ENCODE assay signal across 12 cellular contexts in the genomic region with DNA sequence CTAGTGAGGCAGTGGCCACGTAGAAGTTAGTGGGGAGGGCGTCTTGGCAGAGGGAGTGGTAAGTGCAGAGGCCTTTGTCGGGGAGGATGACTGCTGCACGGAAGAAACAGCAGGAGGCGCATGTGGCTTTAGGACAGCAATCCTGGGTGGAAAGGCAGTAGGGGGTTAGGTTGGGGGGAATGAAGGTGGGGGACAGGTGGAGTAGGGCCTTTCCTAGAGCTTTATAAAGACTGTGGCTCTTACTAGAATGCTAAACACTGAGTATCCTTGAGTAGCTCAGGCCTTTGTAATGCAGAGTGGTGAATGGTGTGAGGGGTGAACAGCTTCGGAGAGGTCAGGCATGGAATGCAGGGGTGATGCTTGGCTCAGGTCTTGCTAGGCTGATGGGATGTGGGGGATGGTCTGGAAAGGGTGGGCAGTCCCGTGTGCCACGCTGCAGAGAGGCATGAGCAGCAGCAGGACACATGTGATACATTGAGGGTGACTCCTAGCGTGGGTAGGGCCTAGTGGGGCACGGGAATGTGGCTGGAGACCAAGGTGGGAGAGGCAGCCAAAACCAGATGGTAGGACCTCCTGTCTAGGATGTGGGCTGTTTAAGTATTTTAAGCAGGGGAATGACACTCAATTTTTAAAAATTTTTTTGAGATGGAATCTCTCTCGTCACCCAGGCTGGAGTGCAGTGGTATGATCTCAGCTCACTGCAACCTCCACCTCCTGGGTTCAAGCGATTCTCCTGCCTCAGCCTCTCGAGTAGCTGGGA. TPM values are rescaled to one million over a fixed set of nuclear protein-coding genes. Genes with fewer than 3 reads are reported as not detected.
A peak's percentile ranks its signal among the peaks of the same experiment; 100 is the strongest.
DNase-seq lines count a peak whose midpoint lies in the region; ATAC-seq and TF ChIP-seq lines count a peak whose summit lies in the region.
"Had no signal": no experiment of that assay in that cellular context is flagged by ENCODE, and none has a peak within 500 bp of the region (broad histone marks: within the 10 kb centered on the region; RNA-seq: fewer than 3 reads in every experiment).

No MANE protein-coding gene starts in this region.

- POLR2A ChIA-PET in MCF 10A (lab: Yijun Ruan, JAX), result no interaction called here

- TF ChIP-seq CTCF in MCF 10A (IDR thresholded peaks at IDR 0.05; ENCODE audit: unreplicated experiment), result no peak
- no peak for TF ChIP-seq CTCF in breast epithelium (IDR thresholded peaks at IDR 0.05)
- TF ChIP-seq CTCF in brain (conservative IDR thresholded peaks at IDR 0.05), result no peak

- H3K4me3 Mint-ChIP-seq in MCF 10A (ENCODE audit: unreplicated experiment) (no peak overlapping the region), brain (peak overlapping the region; percentile 5 to 57 (median 42))
- H3K4me3 Mint-ChIP-seq: activated CD4-positive, alpha-beta T cell treated with anti-CD3 and anti-CD28 coated beads for 36 hours had no signal

- no TSS peak for BruUV-seq in MCF 10A (replicated peaks; lab: Mats Ljungman, UMichigan)

- peaks cover 51% of the 10 kb centered on the region for H3K36me3 Mint-ChIP-seq in MCF 10A (ENCODE audit: insufficient read depth, unreplicated experiment)
- H3K36me3 Mint-ChIP-seq in brain, result peaks cover 65% of the 10 kb centered on the region

- ATAC-seq in sciatic nerve, result peak; percentile 48
- ATAC-seq: activated CD4-positive, alpha-beta T cell treated with anti-CD3 and anti-CD28 coated beads for 36 hours had no signal

- H3K36me3 ChIP-seq in breast epithelium (no peaks in the 10 kb centered on the region), iPS-18a (ENCODE audit: control insufficient read depth, low read depth, low read length) (no peaks in the 10 kb centered on the region)

- no peaks in the 10 kb centered on the region for H3K9me3 Mint-ChIP-seq in MCF 10A (ENCODE audit: unreplicated experiment)
- H3K9me3 Mint-ChIP-seq in brain, result peaks cover 13 to 20% (median 15%) of the 10 kb centered on the region in 5 experiments

- H3K9ac ChIP-seq in iPS-18a (ENCODE audit: low read length), result peak overlapping the region; percentile 54

- TF ChIP-seq POLR2A in breast epithelium (IDR thresholded peaks at IDR 0.05), result no peak

- H3K4me3 ChIP-seq in breast epithelium, result no peak overlapping the region
- peak overlapping the region; percentile 21 for H3K4me3 ChIP-seq in iPS-18a (ENCODE audit: low read length)
- H3K4me3 ChIP-seq: MG63 had no signal

- H3K27ac Mint-ChIP-seq in MCF 10A (ENCODE audit: low read depth, unreplicated experiment) (peak overlapping the region; percentile 17), brain (peak overlapping the region; percentile 32 to 95 (median 74))
- H3K27ac Mint-ChIP-seq: activated CD4-positive, alpha-beta T cell treated with anti-CD3 and anti-CD28 coated beads for 36 hours had no signal

- no peaks in the 10 kb centered on the region for H3K4me1 ChIP-seq in breast epithelium
- peaks cover 61% of the 10 kb centered on the region for H3K4me1 ChIP-seq in iPS-18a (ENCODE audit: control insufficient read depth, low read depth, low read length)

- H3K27me3 ChIP-seq in breast epithelium (no peaks in the 10 kb centered on the region), iPS-18a (ENCODE audit: control insufficient read depth, insufficient read depth, low read length) (no peaks in the 10 kb centered on the region)
- H3K27me3 ChIP-seq: MG63 had no signal

- peaks cover 7 to 10% of the 10 kb centered on the region in 2 donors for H3K9me3 ChIP-seq in breast epithelium
- no peaks in the 10 kb centered on the region for H3K9me3 ChIP-seq in iPS-18a (ENCODE audit: control insufficient read depth, low read depth, low read length)

- H3K4me1 Mint-ChIP-seq in MCF 10A (ENCODE audit: insufficient read depth, unreplicated experiment), result peaks cover 36% of the 10 kb centered on the region
- peaks cover 68% of the 10 kb centered on the region for H3K4me1 Mint-ChIP-seq in brain

- H3K27me3 Mint-ChIP-seq in MCF 10A (ENCODE audit: insufficient read depth, unreplicated experiment) (no peaks in the 10 kb centered on the region), brain (peaks cover 3% of the 10 kb centered on the region)
- H3K27me3 Mint-ChIP-seq: activated CD4-positive, alpha-beta T cell treated with anti-CD3 and anti-CD28 coated beads for 36 hours had no signal

- no peak overlapping the region for H3K27ac ChIP-seq in breast epithelium
- peak overlapping the region; percentile 11 for H3K27ac ChIP-seq in iPS-18a (ENCODE audit: low read length)
- H3K27ac ChIP-seq: epithelial cell of prostate had no signal

- CTCF ChIA-PET in MCF 10A (lab: Yijun Ruan, JAX), result interaction anchor here (0.5 kb wide), 1 partner anchor 545 kb away, joined by 7 read pairs; no protein-coding TSS in a partner anchor

- DNase-seq in MCF 10A (ENCODE audit: unreplicated experiment), result no peak
- no peak for DNase-seq in breast epithelium (ENCODE audit: low spot score in 2 of 2)
- DNase-seq in sciatic nerve (ENCODE audit: low spot score), result no peak
- no peak for DNase-seq in NCI-H187 treated with DMSO at 0.1 percent for 48 hours (lab: John Stamatoyannopoulos, UW)
- DNase-seq in nucleus accumbens (lab: John Stamatoyannopoulos, UW), result no peak
- no peak for DNase-seq in NCI-H1105 treated with DMSO at 0.1 percent for 48 hours (lab: John Stamatoyannopoulos, UW)
- DNase-seq: activated CD4-positive, alpha-beta T cell treated with anti-CD3 and anti-CD28 coated beads for 36 hours; MG63; NCI-H524 treated with DMSO at 0.1 percent for 48 hours had no signal

- intact Hi-C loops in MCF 10A (cut with micrococcal nuclease), result no loop called here
- intact Hi-C loops in breast epithelium (cut with DNase I; ENCODE audit: low total_unique reads), result no loop called here
- intact Hi-C loops in sciatic nerve (cut with DNase I), result no loop called here

RNA-seq across cellular contexts. Expression of a gene that starts 19.2 kb away (rescaled TPM):
- 70.5 and 70.6 TPM in 2 replicates for total RNA-seq in MCF 10A (2022)
- 100 to 1,000 TPM in 1 of 3 donors, 10 to 100 TPM in 2; 44.6 to 112 (median 54.7) TPM for total RNA-seq in breast epithelium
- polyA plus RNA-seq in brain (ENCODE audit: insufficient read depth, low read depth, low replicate concordance), result 67.3 TPM
- 119 TPM for total RNA-seq in sciatic nerve

RNA-seq across cellular contexts. Expression of a gene that starts 34.3 kb away (rescaled TPM):
- total RNA-seq in MCF 10A (2022), result 82.1 and 94.8 TPM in 2 replicates
- 10 to 100 TPM; 58.3 to 79.5 (median 68.3) TPM for total RNA-seq in breast epithelium
- 74.6 TPM for polyA plus RNA-seq in brain (ENCODE audit: insufficient read depth, low read depth, low replicate concordance)
- total RNA-seq in sciatic nerve, result 59.4 TPM
